8 cellular contexts compared by ENCODE assay signal in genomic region chr20:38601216-38602184, GRCh38. TPM values are rescaled to one million over a fixed set of nuclear protein-coding genes. Genes with fewer than 3 reads are reported as not detected.
A peak's percentile ranks its signal among the peaks of the same experiment; 100 is the strongest.
DNase-seq lines count a peak whose midpoint lies in the region; ATAC-seq and TF ChIP-seq lines count a peak whose summit lies in the region.

TSS of gene ARHGAP40 (plus strand) at chr20:38601809.

- no peak within 1 kb of the TSS for H4K5ac ChIP-seq in H9 (ENCODE audit: insufficient read length, low read depth, low read length)

- H3K27ac Mint-ChIP-seq in H9, result no peak within 1 kb of the TSS; a peak in 1 of 7 replicates
- H3K27ac Mint-ChIP-seq in stimulated activated memory B cell treated with anti-CD40 and anti-IgM and Interleukin-4, amounts not matched to agents 10 μg/mL and 1 μg/mL and 100 μg/mL, for 72 hours, result no peak within 1 kb of the TSS

- peak within 1 kb of the TSS; percentile 61 to 77 for H3K4me3 Mint-ChIP-seq in H9
- H3K4me3 Mint-ChIP-seq in stimulated activated memory B cell treated with anti-CD40 and anti-IgM and Interleukin-4, amounts not matched to agents 10 μg/mL and 1 μg/mL and 100 μg/mL, for 72 hours, result peak within 1 kb of the TSS; percentile 16

- no peak within 1 kb of the TSS for H3K9ac ChIP-seq in H9 (ENCODE audit: extremely low read depth, insufficient read length, low read length)

- H2AK5ac ChIP-seq in H9 (ENCODE audit: insufficient read length, low read length), result no peak within 1 kb of the TSS

- H2BK15ac ChIP-seq in H9 (ENCODE audit: low read depth, low read length), result no peak within 1 kb of the TSS

- H3K4me3 ChIP-seq in iPS-18c (ENCODE audit: insufficient read depth, low read depth, low read length), result peak within 1 kb of the TSS; percentile 26

- TF ChIP-seq CTCF in C4-2B (conservative IDR thresholded peaks at IDR 0.05), result no peak
- TF ChIP-seq CTCF in H9 (conservative IDR thresholded peaks at IDR 0.05), result peak; percentile 53

- H3K27ac ChIP-seq in C4-2B (peak within 1 kb of the TSS; percentile 75), H9 (ENCODE audit: insufficient read length, low read depth, low read length) (no peak within 1 kb of the TSS)

- peak; percentile 72 for DNase-seq in H9
- DNase-seq in activated CD8-positive, alpha-beta memory T cell treated with anti-CD3 and anti-CD28 coated beads, Interleukin-2, amount 50 U/mL, for 48 hours, result peak; percentile 73
- DNase-seq in SW 1271 (lab: John Stamatoyannopoulos, UW), result no peak
- DNase-seq in NOMO-1 treated with dmso at 0.1 percent for 144 hours (lab: John Stamatoyannopoulos, UW; ENCODE audit: unreplicated experiment), result no peak

- peak; percentile 76 for ATAC-seq in stimulated activated memory B cell treated with anti-CD40 and anti-IgM and Interleukin-4, amounts not matched to agents 10 μg/mL and 1 μg/mL and 100 μg/mL, for 72 hours
- ATAC-seq in GM21717 (IDR thresholded peaks at IDR 0.05; ENCODE audit: unreplicated experiment), result no peak

- H2AFZ ChIP-seq in H9 (ENCODE audit: low read length), result no peak within 1 kb of the TSS

- H3K27me3 ChIP-seq in H9 (ENCODE audit: insufficient read depth, low read length), result no peaks in the 10 kb centered on the region

- no peak within 1 kb of the TSS for H3K18ac ChIP-seq in H9 (ENCODE audit: insufficient read length, low read depth, low read length)

- WGBS in H9 (ENCODE audit: extremely low coverage, insufficient read length, low lambda C conversion rate), result no CpG with 5 or more reads among the region's 42 CpGs

- H2BK120ac ChIP-seq in H9 (ENCODE audit: low read depth, low read length, poor library complexity, severe bottlenecking), result no peak within 1 kb of the TSS

- no peak within 1 kb of the TSS for H3K4ac ChIP-seq in H9 (ENCODE audit: low read depth, low read length)

- H4K91ac ChIP-seq in H9 (ENCODE audit: insufficient read length, low read depth, low read length), result no peak within 1 kb of the TSS

- no peaks in the 10 kb centered on the region for H4K20me1 ChIP-seq in H9 (ENCODE audit: control insufficient read depth, insufficient read depth, insufficient read length)

- peaks cover 24 to 30% of the 10 kb centered on the region in 2 experiments for H3K4me1 Mint-ChIP-seq in H9
- H3K4me1 Mint-ChIP-seq in stimulated activated memory B cell treated with anti-CD40 and anti-IgM and Interleukin-4, amounts not matched to agents 10 μg/mL and 1 μg/mL and 100 μg/mL, for 72 hours, result peaks cover 9% of the 10 kb centered on the region

- peaks cover 21% of the 10 kb centered on the region for H3K27me3 Mint-ChIP-seq in H9 (ENCODE audit: low read depth)
- peaks cover 56% of the 10 kb centered on the region for H3K27me3 Mint-ChIP-seq in stimulated activated memory B cell treated with anti-CD40 and anti-IgM and Interleukin-4, amounts not matched to agents 10 μg/mL and 1 μg/mL and 100 μg/mL, for 72 hours

- peaks cover 10 to 12% of the 10 kb centered on the region in 2 experiments for H3K9me3 Mint-ChIP-seq in H9
- H3K9me3 Mint-ChIP-seq in stimulated activated memory B cell treated with anti-CD40 and anti-IgM and Interleukin-4, amounts not matched to agents 10 μg/mL and 1 μg/mL and 100 μg/mL, for 72 hours, result no peaks in the 10 kb centered on the region

- H2BK12ac ChIP-seq in H9 (ENCODE audit: insufficient read length, low read depth, low read length), result no peak within 1 kb of the TSS

- H3K14ac ChIP-seq in H9 (ENCODE audit: insufficient read depth, low read length), result no peak within 1 kb of the TSS

- H3K4me1 ChIP-seq in H9 (ENCODE audit: insufficient read depth, low read length), result no peaks in the 10 kb centered on the region; the same call in 1 of the 2 replicates

- no peak within 1 kb of the TSS for H2BK20ac ChIP-seq in H9 (ENCODE audit: low read depth, low read length, poor library complexity, severe bottlenecking)

- no peak within 1 kb of the TSS for H3K56ac ChIP-seq in H9 (ENCODE audit: insufficient read length, low read depth, low read length)

- H3T11ph ChIP-seq in H9 (ENCODE audit: low read length), result no peak within 1 kb of the TSS

- H3K79me2 ChIP-seq in H9 (ENCODE audit: insufficient read depth, low read length), result no peaks in the 10 kb centered on the region

- peak within 1 kb of the TSS; percentile 62 for H3K4me2 ChIP-seq in H9 (ENCODE audit: insufficient read depth, insufficient read length, low read length)

- no peak within 1 kb of the TSS for H2BK5ac ChIP-seq in H9 (ENCODE audit: insufficient read length, low read length)

- H3K23ac ChIP-seq in H9 (ENCODE audit: insufficient read length, low read depth, low read length), result no peak within 1 kb of the TSS

- H4K8ac ChIP-seq in H9 (replicated peaks; ENCODE audit: insufficient read length, low read depth, low read length), result no peak within 1 kb of the TSS

- no peaks in the 10 kb centered on the region for H3K79me1 ChIP-seq in H9 (ENCODE audit: insufficient read depth, low read depth, low read length, poor library complexity, severe bottlenecking)

- no peaks in the 10 kb centered on the region for H3K23me2 ChIP-seq in H9 (ENCODE audit: insufficient read length, low read depth, low read length, poor library complexity, severe bottlenecking)

- no peaks in the 10 kb centered on the region for H3K9me3 ChIP-seq in H9 (ENCODE audit: control insufficient read depth, low read depth, low read length)
- no peaks in the 10 kb centered on the region for H3K9me3 ChIP-seq in iPS-18c (ENCODE audit: control insufficient read depth, insufficient read depth, low read length)

- H3K36me3 Mint-ChIP-seq in H9 (ENCODE audit: insufficient read depth in 1 of 3, low read depth in 3 of 3), result peaks cover 5 to 10% (median 5%) of the 10 kb centered on the region in 3 experiments; a peak in 6 of 7 replicates
- H3K36me3 Mint-ChIP-seq in stimulated activated memory B cell treated with anti-CD40 and anti-IgM and Interleukin-4, amounts not matched to agents 10 μg/mL and 1 μg/mL and 100 μg/mL, for 72 hours, result no peaks in the 10 kb centered on the region

RNA-seq across cellular contexts. Expression of gene ARHGAP40, which starts in this region (rescaled TPM):
- 0.17 and 0.26 TPM in 2 replicates for total RNA-seq in H9 (2021)

Comparison
In these comparisons a context has a peak if more than half of its experiments do, and no peak if none do; other contexts are left out.
1. Peak in DNase-seq and H3K4me2 ChIP-seq in H9; RNA of the gene not detected or under 1 TPM.